In the genomic region with DNA sequence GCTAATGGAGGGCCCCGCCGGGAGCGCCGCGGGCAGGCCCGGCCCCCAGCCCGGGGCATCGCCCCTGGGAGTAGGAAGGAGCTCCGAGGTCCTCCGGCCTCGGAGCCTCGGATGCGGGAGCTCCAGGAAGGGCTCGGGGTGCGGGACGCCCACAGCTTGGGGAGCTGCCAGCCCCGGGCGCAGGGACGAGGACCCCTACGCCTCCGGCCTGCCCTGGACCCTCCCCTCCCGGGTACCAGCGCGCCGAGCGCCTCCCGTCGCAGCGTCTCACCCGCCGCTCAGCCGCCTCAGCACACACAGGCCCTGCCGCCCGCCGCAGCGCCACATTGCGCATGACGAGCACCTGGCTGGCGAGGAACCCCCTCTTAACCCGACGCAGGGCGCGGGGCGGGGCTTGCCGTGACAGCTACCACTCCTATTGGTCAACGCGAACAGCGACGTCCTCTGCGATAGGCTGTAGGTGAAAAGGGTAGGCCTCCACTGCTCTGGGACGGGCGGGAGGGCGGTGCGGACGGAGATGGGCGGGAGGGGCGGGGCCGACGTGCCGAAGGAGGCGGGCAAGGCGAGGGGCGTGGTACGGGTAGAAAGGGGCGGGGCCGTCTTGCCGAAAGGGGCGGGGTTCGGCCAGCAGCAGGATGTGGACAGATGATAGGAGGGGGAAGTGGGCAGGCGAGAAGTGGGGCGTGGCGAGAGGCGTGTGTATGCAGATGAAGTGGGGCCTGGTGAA, we compare ENCODE assay signal across 8 cellular contexts. TPM values are rescaled to one million over a fixed set of nuclear protein-coding genes. Genes with fewer than 3 reads are reported as not detected.
DNase-seq lines count a peak whose midpoint lies in the region; ATAC-seq and TF ChIP-seq lines count a peak whose summit lies in the region.

Gene PITRM1 (minus strand): TSS at position 337 of the 727 bp plus-strand sequence. CDS start 10 bp downstream, at position 327.

- no peak for TF ChIP-seq CTCF in right atrium auricular region (IDR thresholded peaks at IDR 0.05)
- peak in 1 of 4 experiments; percentile 19 for TF ChIP-seq CTCF in uterus (IDR thresholded peaks at IDR 0.05)

- H3K9me3 ChIP-seq in T-helper 17 cell (ENCODE audit: control insufficient read depth, low read length, poor library complexity, severe bottlenecking), result no peaks in the 10 kb centered on the region
- no peaks in the 10 kb centered on the region for H3K9me3 ChIP-seq in right atrium auricular region
- H3K9me3 ChIP-seq in uterus, result no peaks in the 10 kb centered on the region

- ATAC-seq in HG02885 (IDR thresholded peaks at IDR 0.05; ENCODE audit: poor library complexity, unreplicated experiment) (peak; percentile 95), T-helper 17 cell (peak; percentile 91)

- H3K36me3 ChIP-seq in right atrium auricular region (peaks cover 26% of the 10 kb centered on the region), uterus (no peaks in the 10 kb centered on the region)

- H3K27me3 Mint-ChIP-seq in T-helper 17 cell, result no peaks in the 10 kb centered on the region

- H3K27ac ChIP-seq in angular gyrus (ENCODE audit: low read depth, low read length), result peak within 1 kb of the TSS; percentile 48
- H3K27ac ChIP-seq in right atrium auricular region, result peak within 1 kb of the TSS; percentile 83 to 90
- H3K27ac ChIP-seq in uterus, result peak within 1 kb of the TSS; percentile 74 to 90

- peaks cover 3% of the 10 kb centered on the region for H3K36me3 Mint-ChIP-seq in T-helper 17 cell (ENCODE audit: low read depth)

- H3K4me3 Mint-ChIP-seq in T-helper 17 cell, result peak within 1 kb of the TSS; percentile 88

- H3K27me3 ChIP-seq in right atrium auricular region (no peaks in the 10 kb centered on the region), uterus (no peaks in the 10 kb centered on the region)

- TF ChIP-seq POLR2A in GM15510 (IDR thresholded peaks at IDR 0.05; ENCODE audit: borderline replicate concordance, extremely low read depth, insufficient read length) (peak; percentile 99), uterus (IDR thresholded peaks at IDR 0.05) (peak; percentile 97 to 99)

- H3K4me1 ChIP-seq in right atrium auricular region (peaks cover 0 to 15% of the 10 kb centered on the region in 2 donors), uterus (peaks cover 0 to 8% of the 10 kb centered on the region in 2 donors)

- peak within 1 kb of the TSS; percentile 76 to 81 for H3K4me3 ChIP-seq in right atrium auricular region
- peak within 1 kb of the TSS; percentile 71 to 78 for H3K4me3 ChIP-seq in uterus

- intact Hi-C loops in uterus (cut with DNase I; ENCODE audit: low total_unique reads), result no loop called here

- peaks cover 14% of the 10 kb centered on the region for H3K4me1 Mint-ChIP-seq in T-helper 17 cell

- peak within 1 kb of the TSS; percentile 1 for H3K27ac Mint-ChIP-seq in T-helper 17 cell

- peak; percentile 91 for DNase-seq in NCI-H1694 treated with DMSO at 0.1 percent for 48 hours (lab: John Stamatoyannopoulos, UW)
- peak; percentile 98 to 99 (median 98) for DNase-seq in T-helper 17 cell
- peak; percentile 99 for DNase-seq in right atrium auricular region (ENCODE audit: low spot score)
- DNase-seq in pulmonary artery endothelial cell (ENCODE audit: low read depth, low spot score), result peak; percentile 98
- DNase-seq in uterus, result peak; percentile 98 to 99

RNA-seq across cellular contexts. Expression of gene PITRM1, which starts in this region (rescaled TPM):
- total RNA-seq in T-helper 17 cell (10 to 100 TPM; 61.3 to 79.1 TPM), right atrium auricular region (10 to 100 TPM; 68.3 to 89.6 TPM), pulmonary artery endothelial cell (78.5 and 87.6 TPM in 2 replicates), uterus (10 to 100 TPM; 37.4 to 100.0 (median 51.4) TPM)

Comparison
In these comparisons a context has a peak if more than half of its experiments do, and no peak if none do; other contexts are left out.
1. Peak in every context shown above with its lines: DNase-seq, ATAC-seq, H3K4me3 ChIP-seq and H3K27ac ChIP-seq.